ENCODE assay signal across 16 cellular contexts in genomic region chr14:39094515-39094914, GRCh38. TPM values are rescaled to one million over a fixed set of nuclear protein-coding genes. Genes with fewer than 3 reads are reported as not detected.
A peak's percentile ranks its signal among the peaks of the same experiment; 100 is the strongest.
DNase-seq lines count a peak whose midpoint lies in the region; ATAC-seq, FAIRE-seq and TF ChIP-seq lines count a peak whose summit lies in the region.
"Had no signal": no experiment of that assay in that cellular context is flagged by ENCODE, and none has a peak within 500 bp of the region (broad histone marks: within the 10 kb centered on the region; RNA-seq: fewer than 3 reads in every experiment).

No MANE protein-coding gene starts in this region.

- H3K27ac ChIP-seq in A549: no peak overlapping the region
- H3K27ac ChIP-seq: KMS-11 had no signal

- 90% methylated on average over 3 of the region's 3 CpGs for WGBS in A549 (ENCODE audit: missing lambda C conversion rate)

- no peak overlapping the region for H3K4me3 ChIP-seq in A549

- H3K4me3 Mint-ChIP-seq in activated CD4-positive, alpha-beta memory T cell treated with anti-CD3 and anti-CD28 coated beads for 36 hours: no peak overlapping the region
- no peak overlapping the region for H3K4me3 Mint-ChIP-seq in activated CD4-positive, alpha-beta memory T cell treated with anti-CD3 and anti-CD28 coated beads, Interleukin-2, amount 10 ng/mL, durations not matched to agents 7 days and 5 days
- H3K4me3 Mint-ChIP-seq in chondrocyte (ENCODE audit: unreplicated experiment): no peak overlapping the region
- no peak overlapping the region for H3K4me3 Mint-ChIP-seq in Calu3 (ENCODE audit: low read depth, unreplicated experiment)

- TF ChIP-seq POLR2A in A549 (IDR thresholded peaks at IDR 0.05; ENCODE audit: low read length): no peak

- H3K4me1 ChIP-seq in A549: peaks cover 8% of the 10 kb centered on the region
- H3K4me1 ChIP-seq: BE2C had no signal

- H3K36me3 Mint-ChIP-seq in activated CD4-positive, alpha-beta memory T cell treated with anti-CD3 and anti-CD28 coated beads for 36 hours: peaks cover 28% of the 10 kb centered on the region
- peaks cover 43% of the 10 kb centered on the region for H3K36me3 Mint-ChIP-seq in activated CD4-positive, alpha-beta memory T cell treated with anti-CD3 and anti-CD28 coated beads, Interleukin-2, amount 10 ng/mL, durations not matched to agents 7 days and 5 days (ENCODE audit: low read depth)
- H3K36me3 Mint-ChIP-seq in chondrocyte (ENCODE audit: low read depth) (peaks cover 27% of the 10 kb centered on the region), Calu3 (ENCODE audit: insufficient read depth, unreplicated experiment) (peaks cover 16% of the 10 kb centered on the region)

- TF ChIP-seq CTCF in A549 (IDR thresholded peaks at IDR 0.05) (no peak), D721Med (IDR thresholded peaks at IDR 0.05; ENCODE audit: insufficient read depth, missing control alignments) (no peak), chondrocyte (IDR thresholded peaks at IDR 0.05) (no peak), Calu3 (IDR thresholded peaks at IDR 0.05; ENCODE audit: unreplicated experiment) (no peak)

- ATAC-seq in A549 (no peak), GM21786 (IDR thresholded peaks at IDR 0.05; ENCODE audit: unreplicated experiment) (no peak), HG02938 (IDR thresholded peaks at IDR 0.05; ENCODE audit: unreplicated experiment) (no peak)

- CTCF ChIA-PET in activated CD4-positive, alpha-beta memory T cell treated with anti-CD3 and anti-CD28 coated beads for 36 hours (lab: Charles Lee): interaction anchor here (1.4 kb wide), 1 partner anchor 10 kb away, joined by 5 read pairs; no protein-coding TSS in a partner anchor
- CTCF ChIA-PET in activated CD4-positive, alpha-beta memory T cell treated with anti-CD3 and anti-CD28 coated beads, Interleukin-2, amount 10 ng/mL, durations not matched to agents 7 days and 5 days (lab: Charles Lee): no interaction called here
- CTCF ChIA-PET in A549 (lab: Yijun Ruan, JAX): interaction anchor here (0.7 kb wide), 1 partner anchor 96 kb away, joined by 3 read pairs; no protein-coding TSS in a partner anchor
- CTCF ChIA-PET in Calu3 (lab: Charles Lee): interaction anchor here (0.7 kb wide), 1 partner anchor 21 kb away, joined by 3 read pairs; no protein-coding TSS in a partner anchor

- POLR2A ChIA-PET in activated CD4-positive, alpha-beta memory T cell treated with anti-CD3 and anti-CD28 coated beads for 36 hours (lab: Charles Lee): interaction anchor here (1.1 kb wide), 1 partner anchor 81 kb away, joined by 3 read pairs; the partner anchor contains the start of gene PNN
- POLR2A ChIA-PET in activated CD4-positive, alpha-beta memory T cell treated with anti-CD3 and anti-CD28 coated beads, Interleukin-2, amount 10 ng/mL, durations not matched to agents 7 days and 5 days (lab: Charles Lee): interaction anchor here (1.6 kb wide), 1 partner anchor 337 kb away, joined by 6 read pairs; no protein-coding TSS in a partner anchor
- POLR2A ChIA-PET in A549 (lab: Yijun Ruan, JAX): no interaction called here

- H3K4me2 ChIP-seq in A549: no peak overlapping the region
- H3K4me2 ChIP-seq: KMS-11 had no signal

- H3K27ac Mint-ChIP-seq in activated CD4-positive, alpha-beta memory T cell treated with anti-CD3 and anti-CD28 coated beads for 36 hours: peak overlapping the region; percentile 83
- H3K27ac Mint-ChIP-seq in activated CD4-positive, alpha-beta memory T cell treated with anti-CD3 and anti-CD28 coated beads, Interleukin-2, amount 10 ng/mL, durations not matched to agents 7 days and 5 days: no peak overlapping the region
- H3K27ac Mint-ChIP-seq in chondrocyte (ENCODE audit: unreplicated experiment): peak overlapping the region; percentile 62
- no peak overlapping the region for H3K27ac Mint-ChIP-seq in Calu3 (ENCODE audit: unreplicated experiment)

- no peak for TF ChIP-seq RAD21 in A549 (conservative IDR thresholded peaks at IDR 0.05 in 1 of 2, IDR thresholded peaks at IDR 0.05 in 1 of 2)

- H3K9me3 Mint-ChIP-seq in activated CD4-positive, alpha-beta memory T cell treated with anti-CD3 and anti-CD28 coated beads for 36 hours: no peaks in the 10 kb centered on the region
- H3K9me3 Mint-ChIP-seq in activated CD4-positive, alpha-beta memory T cell treated with anti-CD3 and anti-CD28 coated beads, Interleukin-2, amount 10 ng/mL, durations not matched to agents 7 days and 5 days: no peaks in the 10 kb centered on the region
- H3K9me3 Mint-ChIP-seq in chondrocyte (ENCODE audit: low read depth) (no peaks in the 10 kb centered on the region), Calu3 (ENCODE audit: low read depth, unreplicated experiment) (no peaks in the 10 kb centered on the region)

- peak; percentile 76 for FAIRE-seq in A549 (lab: Jason Lieb, UNC)
- FAIRE-seq in D721Med (lab: Jason Lieb, UNC): peak; percentile 71
- FAIRE-seq: H54 had no signal

- no peaks in the 10 kb centered on the region for H3K9me3 ChIP-seq in A549
- H3K9me3 ChIP-seq: BE2C had no signal

- intact Hi-C loops in activated CD4-positive, alpha-beta memory T cell treated with anti-CD3 and anti-CD28 coated beads for 36 hours (cut with micrococcal nuclease): no loop called here
- intact Hi-C loops in Calu3 (cut with micrococcal nuclease; ENCODE audit: unreplicated experiment): no loop called here

- peaks cover 35% of the 10 kb centered on the region for H3K4me1 Mint-ChIP-seq in activated CD4-positive, alpha-beta memory T cell treated with anti-CD3 and anti-CD28 coated beads for 36 hours (ENCODE audit: low read depth)
- peaks cover 34% of the 10 kb centered on the region for H3K4me1 Mint-ChIP-seq in activated CD4-positive, alpha-beta memory T cell treated with anti-CD3 and anti-CD28 coated beads, Interleukin-2, amount 10 ng/mL, durations not matched to agents 7 days and 5 days
- H3K4me1 Mint-ChIP-seq in chondrocyte (ENCODE audit: low read depth) (peaks cover 31% of the 10 kb centered on the region), Calu3 (ENCODE audit: low read depth, unreplicated experiment) (peaks cover 14% of the 10 kb centered on the region)

- no peak for DNase-seq in activated CD4-positive, alpha-beta memory T cell treated with anti-CD3 and anti-CD28 coated beads for 36 hours
- DNase-seq in activated CD4-positive, alpha-beta memory T cell treated with anti-CD3 and anti-CD28 coated beads, Interleukin-2, amount 10 ng/mL, durations not matched to agents 7 days and 5 days: no peak
- no peak for DNase-seq in A549 (ENCODE audit: low read depth in 1 of 2, low spot score in 1 of 2)
- DNase-seq in D721Med (ENCODE audit: insufficient read length, low spot score): no peak
- no peak for DNase-seq in chondrocyte (ENCODE audit: low spot score)
- no peak for DNase-seq in Calu3
- DNase-seq: BE2C, DMS79 treated with DMSO at 0.1 percent for 48 hours, NCI-H1417 treated with DMSO at 0.1 percent for 48 hours, NCI-H1930, OCI-M1, Right ventricle myocardium superior had no signal

- no peak for TF ChIP-seq EP300 in A549 (IDR thresholded peaks at IDR 0.05)

- BruUV-seq in Calu3 (replicated peaks; lab: Mats Ljungman, UMichigan): no TSS peak

- H3K27me3 Mint-ChIP-seq in activated CD4-positive, alpha-beta memory T cell treated with anti-CD3 and anti-CD28 coated beads for 36 hours: no peaks in the 10 kb centered on the region
- H3K27me3 Mint-ChIP-seq in activated CD4-positive, alpha-beta memory T cell treated with anti-CD3 and anti-CD28 coated beads, Interleukin-2, amount 10 ng/mL, durations not matched to agents 7 days and 5 days: no peaks in the 10 kb centered on the region
- no peaks in the 10 kb centered on the region for H3K27me3 Mint-ChIP-seq in chondrocyte (ENCODE audit: low read depth)
- no peaks in the 10 kb centered on the region for H3K27me3 Mint-ChIP-seq in Calu3 (ENCODE audit: unreplicated experiment)

TF ChIP-seq in A549, 52 proteins besides CTCF, POLR2A, EP300 and RAD21:
- TF ChIP-seq CBX8 (IDR thresholded peaks at IDR 0.05) (no peak), EHMT2 (IDR thresholded peaks at IDR 0.05; ENCODE audit: low read depth) (no peak), CEBPB (IDR thresholded peaks at IDR 0.05) (no peak), JUNB (IDR thresholded peaks at IDR 0.05) (no peak), E2F6 (IDR thresholded peaks at IDR 0.05; ENCODE audit: borderline replicate concordance, low read depth) (no peak), KDM1A (IDR thresholded peaks at IDR 0.05; ENCODE audit: low read depth) (no peak), ESRRA (IDR thresholded peaks at IDR 0.05; ENCODE audit: borderline replicate concordance, low read length) (no peak), CHD2 (IDR thresholded peaks at IDR 0.05; ENCODE audit: low read length, partially characterized antibody) (no peak), ZNF302 (CRISPR knock-in tag; IDR thresholded peaks at IDR 0.05) (no peak)

RNA-seq across cellular contexts. Expression of gene SEC23A, which starts 8.5 kb away (rescaled TPM):
- total RNA-seq in activated CD4-positive, alpha-beta memory T cell treated with anti-CD3 and anti-CD28 coated beads for 36 hours: 10 to 100 TPM; 52.4 to 54.9 TPM
- 10 to 100 TPM; 59.7 to 69.0 TPM for total RNA-seq in activated CD4-positive, alpha-beta memory T cell treated with anti-CD3 and anti-CD28 coated beads, Interleukin-2, amount 10 ng/mL, durations not matched to agents 7 days and 5 days
- polyA plus RNA-seq in A549 (2011; rRNA removed): 176 and 238 TPM in 2 replicates
- polyA plus RNA-seq in A549 (2012; cell fraction: cytosol; rRNA removed): 41.4 and 48.1 TPM in 2 replicates
- 29.6 and 42.0 TPM in 2 replicates for polyA plus RNA-seq in A549 (2012; cell fraction: nucleus; rRNA removed)
- 90.2 to 105 TPM (median 96.4 TPM) in 3 replicates for polyA plus RNA-seq in A549 (2017; fragmentation: RNase III; extraction: RNeasy Plus Mini Kit Qiagen cat#74134 plus additional on column Dnase treatment)
- 200 and 215 TPM in 2 replicates for polyA minus RNA-seq in A549 (2011; rRNA and poly(A)+ RNA removed)
- total RNA-seq in chondrocyte: 244 to 267 TPM (median 246 TPM) in 3 replicates
- 37.5 and 48.0 TPM in 2 replicates for total RNA-seq in Calu3 (2022)

RNA-seq across cellular contexts. Expression of gene GEMIN2, which starts 19.6 kb away (rescaled TPM):
- total RNA-seq in activated CD4-positive, alpha-beta memory T cell treated with anti-CD3 and anti-CD28 coated beads for 36 hours: 10 to 100 TPM; 17.2 to 18.8 TPM
- total RNA-seq in activated CD4-positive, alpha-beta memory T cell treated with anti-CD3 and anti-CD28 coated beads, Interleukin-2, amount 10 ng/mL, durations not matched to agents 7 days and 5 days: 10 to 100 TPM; 18.3 to 22.4 TPM
- 48.1 and 67.8 TPM in 2 replicates for polyA plus RNA-seq in A549 (2011; rRNA removed)
- polyA plus RNA-seq in A549 (2012; cell fraction: cytosol; rRNA removed): 35.2 and 52.3 TPM in 2 replicates
- polyA plus RNA-seq in A549 (2012; cell fraction: nucleus; rRNA removed): 17.9 and 21.3 TPM in 2 replicates
- 26.8 to 31.7 TPM (median 30.6 TPM) in 3 replicates for polyA plus RNA-seq in A549 (2017; fragmentation: RNase III; extraction: RNeasy Plus Mini Kit Qiagen cat#74134 plus additional on column Dnase treatment)
- 9.7 and 15.5 TPM in 2 replicates for polyA minus RNA-seq in A549 (2011; rRNA and poly(A)+ RNA removed)
- total RNA-seq in chondrocyte: 12.4 to 17.7 TPM (median 14.0 TPM) in 3 replicates
- 15.5 and 20.1 TPM in 2 replicates for total RNA-seq in Calu3 (2022)

Comparison
In these comparisons a context has a peak if more than half of its experiments do, and no peak if none do; other contexts are left out.
1. H3K27ac Mint-ChIP-seq: peak in activated CD4-positive, alpha-beta memory T cell treated with anti-CD3 and anti-CD28 coated beads for 36 hours (single experiment) and chondrocyte (single experiment); none in activated CD4-positive, alpha-beta memory T cell treated with anti-CD3 and anti-CD28 coated beads, Interleukin-2, amount 10 ng/mL, durations not matched to agents 7 days and 5 days (single experiment) and Calu3 (single experiment).